Comparison of ENCODE assay signal across 22 cellular contexts in genomic region chr18:48619016-48619415, GRCh38.
"Had no signal": no experiment of that assay in that cellular context is flagged by ENCODE, and none has a peak within 500 bp of the region (broad histone marks: within the 10 kb centered on the region; RNA-seq: fewer than 3 reads in every experiment).

No MANE protein-coding gene starts in this region.

- H3K4me2 ChIP-seq: hepatocyte had no signal

- H3K36me3 Mint-ChIP-seq: activated naive CD8-positive, alpha-beta T cell; naive thymus-derived CD4-positive, alpha-beta T cell had no signal

- H3K27me3 ChIP-seq: ascending aorta, gastroesophageal sphincter, hepatocyte, spleen, upper lobe of left lung, vagina had no signal

- H3K4me3 ChIP-seq: ascending aorta, gastroesophageal sphincter, hepatocyte, spleen, upper lobe of left lung, vagina had no signal

- DNase-seq: activated CD4-positive, alpha-beta T cell treated with anti-CD3 and anti-CD28 coated beads for 4 hours; activated CD4-positive, alpha-beta T cell treated with anti-CD3 and anti-CD28 coated beads, Interleukin-2, amount 50 U/mL, for 4 hours; activated effector memory CD4-positive, alpha-beta T cell treated with Interleukin-2 at 50 U/mL for 16 hours; activated naive CD4-positive, alpha-beta T cell treated with Interleukin-2 at 50 U/mL for 16 hours; activated T-cell treated with anti-CD3 and anti-CD28 coated beads for 4 hours; activated T-cell treated with anti-CD3 and anti-CD28 coated beads, Interleukin-2, amount 50 U/mL, for 72 hours; caudate nucleus; left colon; mammary epithelial cell; naive thymus-derived CD4-positive, alpha-beta T cell; occipital lobe; substantia nigra; upper lobe of left lung had no signal

- H3K27me3 Mint-ChIP-seq: activated naive CD8-positive, alpha-beta T cell; naive thymus-derived CD4-positive, alpha-beta T cell; stimulated activated naive CD8-positive, alpha-beta T cell treated with anti-CD3 and anti-CD28 coated beads, Interleukin-15, Interleukin-2, amounts not matched to agents 100 ng/mL and 50 ng/mL, for 24 hours had no signal

- H3K9me3 ChIP-seq: ascending aorta, gastroesophageal sphincter, spleen, upper lobe of left lung, vagina had no signal

- H3K27ac ChIP-seq: gastroesophageal sphincter, hepatocyte, spleen, upper lobe of left lung, vagina had no signal

- H3K27ac Mint-ChIP-seq: activated naive CD8-positive, alpha-beta T cell; activated T-cell treated with anti-CD3 and anti-CD28 coated beads, Interleukin-2, amount 50 U/mL, for 72 hours; mesothelial cell of epicardium; naive thymus-derived CD4-positive, alpha-beta T cell; stimulated activated naive CD8-positive, alpha-beta T cell treated with anti-CD3 and anti-CD28 coated beads, Interleukin-15, Interleukin-2, amounts not matched to agents 100 ng/mL and 50 ng/mL, for 24 hours had no signal

- H2AFZ ChIP-seq: hepatocyte had no signal

- H3K9me3 Mint-ChIP-seq: activated T-cell treated with anti-CD3 and anti-CD28 coated beads, Interleukin-2, amount 50 U/mL, for 72 hours; mesothelial cell of epicardium; stimulated activated naive CD8-positive, alpha-beta T cell treated with anti-CD3 and anti-CD28 coated beads, Interleukin-15, Interleukin-2, amounts not matched to agents 100 ng/mL and 50 ng/mL, for 24 hours had no signal

- ATAC-seq: activated T-cell treated with anti-CD3 and anti-CD28 coated beads, Interleukin-2, amount 50 U/mL, for 72 hours; gastroesophageal sphincter; left colon; naive thymus-derived CD4-positive, alpha-beta T cell; right cardiac atrium had no signal

- H3K4me3 Mint-ChIP-seq: activated naive CD8-positive, alpha-beta T cell; activated T-cell treated with anti-CD3 and anti-CD28 coated beads, Interleukin-2, amount 50 U/mL, for 72 hours; mesothelial cell of epicardium; naive thymus-derived CD4-positive, alpha-beta T cell; stimulated activated naive CD8-positive, alpha-beta T cell treated with anti-CD3 and anti-CD28 coated beads, Interleukin-15, Interleukin-2, amounts not matched to agents 100 ng/mL and 50 ng/mL, for 24 hours had no signal
